ENCODE assay signal across 9 cellular contexts in genomic region chr1:28885982-28886730, GRCh38. TPM values are rescaled to one million over a fixed set of nuclear protein-coding genes. Genes with fewer than 3 reads are reported as not detected.
DNase-seq lines count a peak whose midpoint lies in the region; ATAC-seq, FAIRE-seq and TF ChIP-seq lines count a peak whose summit lies in the region.
"Had no signal": no experiment of that assay in that cellular context is flagged by ENCODE, and none has a peak within 500 bp of the region (broad histone marks: within the 10 kb centered on the region; RNA-seq: fewer than 3 reads in every experiment).

No MANE protein-coding gene starts in this region.

- BruUV-seq in HepG2 (replicated peaks; lab: Mats Ljungman, UMichigan): TSS peak; percentile 65

- DNase-seq in activated naive CD4-positive, alpha-beta T cell treated with anti-CD3 and anti-CD28 coated beads for 36 hours: peak; percentile 9
- no peak for DNase-seq in activated naive CD4-positive, alpha-beta T cell treated with Interleukin-2 at 50 U/mL for 16 hours
- DNase-seq in activated CD8-positive, alpha-beta T cell treated with anti-CD3 and anti-CD28 coated beads, Interleukin-2, amount 10 ng/mL, durations not matched to agents 7 days and 5 days: no peak
- DNase-seq in HepG2 (ENCODE audit: low spot score): no peak
- DNase-seq in tibial artery: no peak
- no peak for DNase-seq in NCI-H526 treated with DMSO at 0.1 percent for 48 hours (lab: John Stamatoyannopoulos, UW)
- no peak for DNase-seq in kidney tubule cell (ENCODE audit: low spot score)
- no peak for DNase-seq in stimulated activated CD4-positive, alpha-beta T cell treated with anti-CD3 and anti-CD28 coated beads, Interleukin-4, amount 100 ng/mL, for 1 hour

- no peaks in the 10 kb centered on the region for H3K9me3 Mint-ChIP-seq in activated naive CD4-positive, alpha-beta T cell treated with anti-CD3 and anti-CD28 coated beads for 36 hours
- no peaks in the 10 kb centered on the region for H3K9me3 Mint-ChIP-seq in activated CD8-positive, alpha-beta T cell treated with anti-CD3 and anti-CD28 coated beads, Interleukin-2, amount 10 ng/mL, durations not matched to agents 7 days and 5 days (ENCODE audit: insufficient read depth)

- peaks cover 2% of the 10 kb centered on the region for H3K36me3 Mint-ChIP-seq in activated naive CD4-positive, alpha-beta T cell treated with anti-CD3 and anti-CD28 coated beads for 36 hours (ENCODE audit: low read depth)
- H3K36me3 Mint-ChIP-seq in activated CD8-positive, alpha-beta T cell treated with anti-CD3 and anti-CD28 coated beads, Interleukin-2, amount 10 ng/mL, durations not matched to agents 7 days and 5 days (ENCODE audit: low read depth): no peaks in the 10 kb centered on the region

- POLR2A ChIA-PET in activated CD8-positive, alpha-beta T cell treated with anti-CD3 and anti-CD28 coated beads, Interleukin-2, amount 10 ng/mL, durations not matched to agents 7 days and 5 days (lab: Charles Lee): interaction anchor here (1.0 kb wide), 1 partner anchor 295 kb away, joined by 3 read pairs; the partner anchor contains the start of gene SRSF4
- POLR2A ChIA-PET in HepG2 (lab: Yijun Ruan, JAX): interaction anchor here (1.0 kb wide), 1 partner anchor 28 kb away, joined by 4 read pairs; the partner anchor contains the start of gene EPB41

- H3K9ac ChIP-seq in HepG2 (ENCODE audit: insufficient read depth, low read depth, low read length): peak overlapping the region; percentile 87

- ATAC-seq in activated CD8-positive, alpha-beta T cell treated with anti-CD3 and anti-CD28 coated beads, Interleukin-2, amount 10 ng/mL, durations not matched to agents 7 days and 5 days: no peak
- no peak for ATAC-seq in HepG2

- 80% methylated on average over 17 of the region's 17 CpGs for WGBS in HepG2 (ENCODE audit: low lambda C conversion rate)

- peaks cover 50% of the 10 kb centered on the region for H3K4me1 Mint-ChIP-seq in activated naive CD4-positive, alpha-beta T cell treated with anti-CD3 and anti-CD28 coated beads for 36 hours (ENCODE audit: low read depth)
- peaks cover 59% of the 10 kb centered on the region for H3K4me1 Mint-ChIP-seq in activated CD8-positive, alpha-beta T cell treated with anti-CD3 and anti-CD28 coated beads, Interleukin-2, amount 10 ng/mL, durations not matched to agents 7 days and 5 days (ENCODE audit: low read depth)

- peak overlapping the region; percentile 66 for H3K27ac ChIP-seq in HepG2 (ENCODE audit: extremely low read length, insufficient read depth, low read length)
- H3K27ac ChIP-seq in tibial artery: peak overlapping the region; percentile 71 to 75

- H3K36me3 ChIP-seq in HepG2 (replicated peaks in 1 of 2; ENCODE audit: control insufficient read depth in 1 of 2, insufficient read depth in 2 of 2, low read length in 2 of 2) (no peaks in the 10 kb centered on the region), tibial artery (no peaks in the 10 kb centered on the region)

- no peak for TF ChIP-seq RAD21 in HepG2 (CRISPR knock-in tag; IDR thresholded peaks at IDR 0.05)

- no peaks in the 10 kb centered on the region; the same call in 1 of the 2 replicates for H4K20me1 ChIP-seq in HepG2 (ENCODE audit: insufficient read depth, low read length)

- H3K4me1 ChIP-seq in HepG2 (ENCODE audit: insufficient read depth, low read length) (peaks cover 52% of the 10 kb centered on the region), tibial artery (peaks cover 0 to 40% (median 28%) of the 10 kb centered on the region in 4 donors)

- no peak for FAIRE-seq in HepG2 (lab: Jason Lieb, UNC)
- FAIRE-seq: TTC549 had no signal

- TF ChIP-seq CTCF in HepG2 (CRISPR knock-in tag; IDR thresholded peaks at IDR 0.05) (no peak), tibial artery (IDR thresholded peaks at IDR 0.05) (no peak)

- no peaks in the 10 kb centered on the region; a peak in 1 of 5 replicates for H3K27me3 ChIP-seq in HepG2 (ENCODE audit: control insufficient read depth in 1 of 2, insufficient read depth in 2 of 2, low read length in 2 of 2)
- H3K27me3 ChIP-seq in tibial artery: no peaks in the 10 kb centered on the region

- H3K9me3 ChIP-seq in HepG2 (ENCODE audit: low read length): no peaks in the 10 kb centered on the region
- H3K9me3 ChIP-seq in tibial artery: no peaks in the 10 kb centered on the region

- H3K27me3 Mint-ChIP-seq in activated naive CD4-positive, alpha-beta T cell treated with anti-CD3 and anti-CD28 coated beads for 36 hours (ENCODE audit: low read depth): no peaks in the 10 kb centered on the region
- H3K27me3 Mint-ChIP-seq in activated CD8-positive, alpha-beta T cell treated with anti-CD3 and anti-CD28 coated beads, Interleukin-2, amount 10 ng/mL, durations not matched to agents 7 days and 5 days (ENCODE audit: low read depth): no peaks in the 10 kb centered on the region

- no peak overlapping the region for H2AFZ ChIP-seq in HepG2 (ENCODE audit: low read length)

- H3K27ac Mint-ChIP-seq in activated naive CD4-positive, alpha-beta T cell treated with anti-CD3 and anti-CD28 coated beads for 36 hours: peak overlapping the region; percentile 92
- peak overlapping the region; percentile 97 for H3K27ac Mint-ChIP-seq in activated CD8-positive, alpha-beta T cell treated with anti-CD3 and anti-CD28 coated beads, Interleukin-2, amount 10 ng/mL, durations not matched to agents 7 days and 5 days

- CTCF ChIA-PET in activated naive CD4-positive, alpha-beta T cell treated with anti-CD3 and anti-CD28 coated beads for 36 hours (lab: Charles Lee): interaction anchor here (0.7 kb wide), 1 partner anchor 316 kb away, joined by 3 read pairs; no protein-coding TSS in a partner anchor
- CTCF ChIA-PET in activated CD8-positive, alpha-beta T cell treated with anti-CD3 and anti-CD28 coated beads, Interleukin-2, amount 10 ng/mL, durations not matched to agents 7 days and 5 days (lab: Charles Lee): interaction anchor here (0.7 to 3.6 kb wide), 7 partner anchors 9 to 316 kb away, joined by 3 to 56 read pairs (median 7); partner anchors contain the start of gene SRSF4
- CTCF ChIA-PET in HepG2 (lab: Yijun Ruan, JAX; ENCODE audit: low intra/inter-chr PET ratio, low total read pairs): no interaction called here

- no peak for TF ChIP-seq POLR2A in HepG2 (IDR thresholded peaks at IDR 0.05; ENCODE audit: insufficient read depth in 1 of 2, low read depth in 2 of 2, low read length in 2 of 2)

- intact Hi-C loops in activated naive CD4-positive, alpha-beta T cell treated with anti-CD3 and anti-CD28 coated beads for 36 hours (cut with micrococcal nuclease): loop anchor here (1.0 to 5.0 kb wide), 7 partner anchors 41 to 639 kb away; partner anchors contain the start of genes RNU11 and SRSF4
- intact Hi-C loops in HepG2 (cut with micrococcal nuclease; ENCODE audit: unreplicated experiment): loop anchor here (5.0 to 10.0 kb wide), 2 partner anchors 239 to 296 kb away; partner anchors contain the start of genes SRSF4 and TMEM200B
- intact Hi-C loops in tibial artery (cut with DNase I; ENCODE audit: low total_unique reads): loop anchor here (5.0 kb wide), 1 partner anchor 236 kb away; the partner anchor contains the start of gene TMEM200B

- in situ Hi-C loops in HepG2 (cut with HindIII; ENCODE audit: extremely low pct_ligation_motif_present, low pct_unique_long_range_greater_than_20kb): loop anchor here (10.0 kb wide), 2 partner anchors 99 to 239 kb away; partner anchors contain the start of gene TMEM200B

- TF ChIP-seq EP300 in HepG2 (IDR thresholded peaks at IDR 0.05; ENCODE audit: low read depth in 2 of 2, low read length in 2 of 2) (no peak), HepG2 (CRISPR knock-in tag; IDR thresholded peaks at IDR 0.05; ENCODE audit: borderline replicate concordance) (no peak)

- peak overlapping the region; percentile 81 for H3K4me3 Mint-ChIP-seq in activated naive CD4-positive, alpha-beta T cell treated with anti-CD3 and anti-CD28 coated beads for 36 hours
- peak overlapping the region; percentile 80 for H3K4me3 Mint-ChIP-seq in activated CD8-positive, alpha-beta T cell treated with anti-CD3 and anti-CD28 coated beads, Interleukin-2, amount 10 ng/mL, durations not matched to agents 7 days and 5 days

- peak overlapping the region; percentile 83 for H3K4me2 ChIP-seq in HepG2 (ENCODE audit: low read depth, low read length)

- H3K4me3 ChIP-seq in HepG2 (replicated peaks in 1 of 3; ENCODE audit: insufficient read depth in 1 of 3, low read depth in 2 of 3, low read length in 3 of 3) (peak overlapping the region in 2 of 3 experiments; percentile 97 to 100; a peak in 4 of 6 replicates), tibial artery (peak overlapping the region; percentile 91 to 100)

- H3K79me2 ChIP-seq in HepG2 (ENCODE audit: insufficient read depth, low read length): peaks cover 13% of the 10 kb centered on the region

RNA-seq across cellular contexts. Expression of gene EPB41, which starts 28.2 kb away (rescaled TPM):
- total RNA-seq in activated naive CD4-positive, alpha-beta T cell treated with anti-CD3 and anti-CD28 coated beads for 36 hours: 100 to 1,000 TPM in 1 of 2 experiments, 10 to 100 TPM in 1; 97.4 to 100 TPM
- total RNA-seq in activated CD8-positive, alpha-beta T cell treated with anti-CD3 and anti-CD28 coated beads, Interleukin-2, amount 10 ng/mL, durations not matched to agents 7 days and 5 days: 10 to 100 TPM; 94.5 to 95.4 TPM
- 34.5 and 51.4 TPM in 2 replicates for total RNA-seq in HepG2 (2016; rRNA removed; fragmentation: Illumina TruSeq; extraction: Trizol)
- total RNA-seq in HepG2 (2016; cell fraction: cytosol; rRNA removed; fragmentation: Illumina TruSeq; extraction: Trizol; ENCODE audit: low read depth): 9.0 and 9.5 TPM in 2 replicates
- total RNA-seq in HepG2 (2016; cell fraction: insoluble cytoplasmic fraction; rRNA removed; fragmentation: Illumina TruSeq; extraction: Trizol): 34.2 and 48.2 TPM in 2 replicates
- total RNA-seq in HepG2 (2016; cell fraction: membrane; rRNA removed; fragmentation: Illumina TruSeq; extraction: Trizol): 15.6 and 16.3 TPM in 2 replicates
- 27.9 and 32.7 TPM in 2 replicates for total RNA-seq in HepG2 (2016; cell fraction: nucleus; rRNA removed; fragmentation: Illumina TruSeq; extraction: Trizol)
- polyA plus RNA-seq in HepG2 (2011; rRNA removed): 38.5 and 46.7 TPM in 2 replicates
- 23.2 and 32.0 TPM in 2 replicates for polyA plus RNA-seq in HepG2 (2011; cell fraction: cytosol; rRNA removed)
- 25.8 and 30.0 TPM in 2 replicates for polyA plus RNA-seq in HepG2 (2011; cell fraction: nucleus; rRNA removed)
- polyA plus RNA-seq in HepG2 (2012): 22.0 and 22.4 TPM in 2 replicates
- polyA plus RNA-seq in HepG2 (2016; cell fraction: cytosol; fragmentation: Illumina TruSeq; extraction: Trizol; ENCODE audit: low read depth): 0.94 and 1.2 TPM in 2 replicates
- 30.5 and 31.1 TPM in 2 replicates for polyA plus RNA-seq in HepG2 (2016; cell fraction: insoluble cytoplasmic fraction; fragmentation: Illumina TruSeq; extraction: Trizol; ENCODE audit: low read depth)
- polyA plus RNA-seq in HepG2 (2016; cell fraction: membrane; fragmentation: Illumina TruSeq; extraction: Trizol; ENCODE audit: low read depth): 4.9 and 5.6 TPM in 2 replicates
- 29.4 and 29.5 TPM in 2 replicates for polyA plus RNA-seq in HepG2 (2016; cell fraction: nucleus; fragmentation: Illumina TruSeq; extraction: Trizol; ENCODE audit: insufficient read depth, low read depth)
- 24.7 and 34.0 TPM in 2 replicates for polyA minus RNA-seq in HepG2 (2011; rRNA and poly(A)+ RNA removed; ENCODE audit: low replicate concordance)
- 34.3 and 35.4 TPM in 2 replicates for polyA minus RNA-seq in HepG2 (2011; cell fraction: cytosol; rRNA and poly(A)+ RNA removed)
- 56.5 and 61.2 TPM in 2 replicates for polyA minus RNA-seq in HepG2 (2011; cell fraction: nucleus; rRNA and poly(A)+ RNA removed)
